In genomic region chr1:54955359-54955758, GRCh38 we compare ENCODE assay signal across 19 cellular contexts. TPM values are rescaled to one million over a fixed set of nuclear protein-coding genes. Genes with fewer than 3 reads are reported as not detected.
DNase-seq lines count a peak whose midpoint lies in the region; ATAC-seq, FAIRE-seq and TF ChIP-seq lines count a peak whose summit lies in the region.
"Had no signal": no experiment of that assay in that cellular context is flagged by ENCODE, and none has a peak within 500 bp of the region (broad histone marks: within the 10 kb centered on the region; RNA-seq: fewer than 3 reads in every experiment).

No MANE protein-coding gene starts in this region.

- H3K36me3 ChIP-seq in HepG2 (replicated peaks in 1 of 2; ENCODE audit: control insufficient read depth in 1 of 2, insufficient read depth in 2 of 2, low read length in 2 of 2), result no peaks in the 10 kb centered on the region
- no peaks in the 10 kb centered on the region for H3K36me3 ChIP-seq in right lobe of liver
- H3K36me3 ChIP-seq in astrocyte (ENCODE audit: insufficient read depth, low read length), result no peaks in the 10 kb centered on the region
- H3K36me3 ChIP-seq in CD8-positive, alpha-beta memory T cell (ENCODE audit: insufficient read depth, low read length), result no peaks in the 10 kb centered on the region

- H3K9ac ChIP-seq in HepG2 (ENCODE audit: insufficient read depth, low read depth, low read length), result no peak overlapping the region
- no peak overlapping the region for H3K9ac ChIP-seq in astrocyte (ENCODE audit: low read length)

- H3K4me3 ChIP-seq in HepG2 (replicated peaks in 1 of 3; ENCODE audit: insufficient read depth in 1 of 3, low read depth in 2 of 3, low read length in 3 of 3), result no peak overlapping the region
- H3K4me3 ChIP-seq in right lobe of liver, result no peak overlapping the region
- no peak overlapping the region for H3K4me3 ChIP-seq in astrocyte (ENCODE audit: insufficient read depth, low read depth, low read length)
- no peak overlapping the region for H3K4me3 ChIP-seq in fibroblast of villous mesenchyme (ENCODE audit: low read depth, low read length)
- H3K4me3 ChIP-seq in CD8-positive, alpha-beta memory T cell (ENCODE audit: low read length), result no peak overlapping the region

- H3K4me2 ChIP-seq in HepG2 (ENCODE audit: low read depth, low read length), result no peak overlapping the region
- H3K4me2 ChIP-seq in astrocyte (ENCODE audit: low read length), result peak overlapping the region; percentile 58

- intact Hi-C loops in HepG2 (cut with micrococcal nuclease; ENCODE audit: unreplicated experiment) (no loop called here), right lobe of liver (cut with DNase I) (no loop called here)

- H3K9me3 ChIP-seq in HepG2 (ENCODE audit: low read length) (no peaks in the 10 kb centered on the region), right lobe of liver (no peaks in the 10 kb centered on the region), astrocyte (ENCODE audit: insufficient read depth, low read depth, low read length) (peaks cover 9% of the 10 kb centered on the region)
- no peaks in the 10 kb centered on the region for H3K9me3 ChIP-seq in CD8-positive, alpha-beta memory T cell (ENCODE audit: low read length)
- H3K9me3 ChIP-seq: Caco-2 had no signal

- no peaks in the 10 kb centered on the region for H3K27me3 Mint-ChIP-seq in astrocyte (ENCODE audit: low read depth, unreplicated experiment)
- peaks cover 6 to 17% of the 10 kb centered on the region in 2 donors for H3K27me3 Mint-ChIP-seq in CD8-positive, alpha-beta memory T cell

- peaks cover 14% of the 10 kb centered on the region for H3K4me1 Mint-ChIP-seq in astrocyte (ENCODE audit: low read depth, unreplicated experiment)
- peaks cover 5 to 6% (median 6%) of the 10 kb centered on the region in 3 donors for H3K4me1 Mint-ChIP-seq in CD8-positive, alpha-beta memory T cell

- peak overlapping the region; percentile 88 for H3K27ac Mint-ChIP-seq in astrocyte (ENCODE audit: unreplicated experiment)
- H3K27ac Mint-ChIP-seq in CD8-positive, alpha-beta memory T cell, result no peak overlapping the region
- H3K27ac Mint-ChIP-seq: activated CD4-positive, alpha-beta memory T cell treated with anti-CD3 and anti-CD28 coated beads for 36 hours; activated T-helper 17 cell treated with anti-CD3 and anti-CD28 coated beads, Interleukin-2, amount 50 U/mL, for 72 hours had no signal

- no peak for TF ChIP-seq RAD21 in HepG2 (CRISPR knock-in tag; IDR thresholded peaks at IDR 0.05)

- H3K4me1 ChIP-seq in HepG2 (ENCODE audit: insufficient read depth, low read length) (peaks cover 49% of the 10 kb centered on the region), right lobe of liver (peaks cover 0 to 6% (median 0%) of the 10 kb centered on the region in 4 donors), astrocyte (ENCODE audit: insufficient read depth, low read length) (peaks cover 15% of the 10 kb centered on the region)
- no peaks in the 10 kb centered on the region for H3K4me1 ChIP-seq in CD8-positive, alpha-beta memory T cell (ENCODE audit: insufficient read depth, low read length)
- H3K4me1 ChIP-seq: Caco-2 had no signal

- POLR2A ChIA-PET in HepG2 (lab: Yijun Ruan, JAX), result no interaction called here
- POLR2A ChIA-PET in CD8-positive, alpha-beta memory T cell (lab: Charles Lee), result no interaction called here

- in situ Hi-C loops in HepG2 (cut with HindIII; ENCODE audit: extremely low pct_ligation_motif_present, low pct_unique_long_range_greater_than_20kb), result no loop called here

- no TSS peak for BruUV-seq in HepG2 (replicated peaks; lab: Mats Ljungman, UMichigan)

- H3K27me3 ChIP-seq in HepG2 (ENCODE audit: control insufficient read depth in 1 of 2, insufficient read depth in 2 of 2, low read length in 2 of 2) (0 out of 5 replicates have a peak, but pooled peaks cover 0 to 3% of the 10 kb centered on the region in 2 experiments), right lobe of liver (no peaks in the 10 kb centered on the region), astrocyte (ENCODE audit: insufficient read depth, low read length) (no peaks in the 10 kb centered on the region)
- H3K27me3 ChIP-seq in CD8-positive, alpha-beta memory T cell (ENCODE audit: insufficient read depth, low read length, poor library complexity, severe bottlenecking), result no peaks in the 10 kb centered on the region

- no peak overlapping the region for H3K4me3 Mint-ChIP-seq in astrocyte (ENCODE audit: unreplicated experiment)
- no peak overlapping the region for H3K4me3 Mint-ChIP-seq in CD8-positive, alpha-beta memory T cell
- H3K4me3 Mint-ChIP-seq: activated CD4-positive, alpha-beta memory T cell treated with anti-CD3 and anti-CD28 coated beads for 36 hours; activated T-helper 17 cell treated with anti-CD3 and anti-CD28 coated beads, Interleukin-2, amount 50 U/mL, for 72 hours had no signal

- TF ChIP-seq CTCF in HepG2 (CRISPR knock-in tag; IDR thresholded peaks at IDR 0.05) (no peak), right lobe of liver (IDR thresholded peaks at IDR 0.05) (no peak), astrocyte (IDR thresholded peaks at IDR 0.05; ENCODE audit: insufficient read depth, low read depth, low read length) (no peak), fibroblast of villous mesenchyme (IDR thresholded peaks at IDR 0.05; ENCODE audit: insufficient read depth, low read depth, low read length) (no peak), GM20000 (IDR thresholded peaks at IDR 0.05; ENCODE audit: extremely low read depth, missing control alignments) (no peak)

- TF ChIP-seq POLR2A in HepG2 (IDR thresholded peaks at IDR 0.05; ENCODE audit: insufficient read depth in 1 of 2, low read depth in 2 of 2, low read length in 2 of 2) (no peak), right lobe of liver (IDR thresholded peaks at IDR 0.05) (no peak)

- H4K20me1 ChIP-seq in HepG2 (ENCODE audit: insufficient read depth, low read length) (no peaks in the 10 kb centered on the region), astrocyte (ENCODE audit: insufficient read depth, low read length) (no peaks in the 10 kb centered on the region)

- no peak overlapping the region for H2AFZ ChIP-seq in HepG2 (ENCODE audit: low read length)
- H2AFZ ChIP-seq in astrocyte (ENCODE audit: low read depth, low read length), result peak overlapping the region; percentile 40

- DNase-seq in HepG2 (ENCODE audit: low spot score) (no peak), right lobe of liver (no peak), astrocyte (ENCODE audit: low read depth) (peak; percentile 42), fibroblast of villous mesenchyme (ENCODE audit: low read depth) (peak; percentile 28), NCI-H2171 (lab: John Stamatoyannopoulos, UW) (no peak), GM20000 (ENCODE audit: low spot score) (no peak), NCI-H1092 treated with DMSO at 0.1 percent for 48 hours (lab: John Stamatoyannopoulos, UW) (no peak)
- no peak for DNase-seq in CD8-positive, alpha-beta memory T cell
- DNase-seq: activated CD4-positive, alpha-beta memory T cell treated with anti-CD3 and anti-CD28 coated beads for 36 hours; Caco-2; effector CD4-positive, alpha-beta T cell; hypothalamus; NCI-H1417; NCI-H510A treated with DMSO at 0.1 percent for 48 hours; substantia nigra; T-helper 9 cell had no signal

- FAIRE-seq in HepG2 (lab: Jason Lieb, UNC) (no peak), astrocyte (lab: Jason Lieb, UNC) (peak; percentile 66)
- FAIRE-seq: A204.1 had no signal

- CTCF ChIA-PET in HepG2 (lab: Yijun Ruan, JAX; ENCODE audit: low intra/inter-chr PET ratio, low total read pairs), result no interaction called here
- CTCF ChIA-PET in CD8-positive, alpha-beta memory T cell (lab: Charles Lee), result no interaction called here

- 0% methylated on average over 1 of the region's 1 CpG for WGBS in HepG2 (ENCODE audit: low lambda C conversion rate)
- WGBS in right lobe of liver (ENCODE audit: insufficient coverage, low coverage, low lambda C conversion rate, missing lambda C conversion rate), result 42% methylated on average over 1 of the region's 1 CpG

- H3K27ac ChIP-seq in HepG2 (ENCODE audit: extremely low read length, insufficient read depth, low read length) (no peak overlapping the region), right lobe of liver (no peak overlapping the region), astrocyte (ENCODE audit: low read depth, low read length) (no peak overlapping the region)
- no peak overlapping the region for H3K27ac ChIP-seq in CD8-positive, alpha-beta memory T cell (ENCODE audit: low read depth, low read length)

- H3K9me3 Mint-ChIP-seq in astrocyte (ENCODE audit: unreplicated experiment), result peaks cover 7% of the 10 kb centered on the region
- H3K9me3 Mint-ChIP-seq in CD8-positive, alpha-beta memory T cell, result peaks cover 4 to 19% (median 10%) of the 10 kb centered on the region in 5 donors

- no peak for TF ChIP-seq EP300 in HepG2 (IDR thresholded peaks at IDR 0.05; ENCODE audit: low read depth in 2 of 2, low read length in 2 of 2)
- TF ChIP-seq EP300 in HepG2 (CRISPR knock-in tag; IDR thresholded peaks at IDR 0.05; ENCODE audit: borderline replicate concordance), result no peak

- ATAC-seq in HepG2 (no peak), right lobe of liver (no peak)
- ATAC-seq: activated T-helper 17 cell treated with anti-CD3 and anti-CD28 coated beads, Interleukin-2, amount 50 U/mL, for 72 hours had no signal

- H3K36me3 Mint-ChIP-seq in astrocyte (ENCODE audit: low read depth, unreplicated experiment), result no peaks in the 10 kb centered on the region
- H3K36me3 Mint-ChIP-seq in CD8-positive, alpha-beta memory T cell, result peaks cover 0 to 9% (median 0%) of the 10 kb centered on the region in 3 donors
- H3K36me3 Mint-ChIP-seq: activated CD4-positive, alpha-beta memory T cell treated with anti-CD3 and anti-CD28 coated beads for 36 hours had no signal

- no peaks in the 10 kb centered on the region for H3K79me2 ChIP-seq in HepG2 (ENCODE audit: insufficient read depth, low read length)
- H3K79me2 ChIP-seq in astrocyte (ENCODE audit: insufficient read depth, low read length), result no peaks in the 10 kb centered on the region

RNA-seq across cellular contexts. Expression of gene TMEM61, which starts 25.1 kb away (rescaled TPM):
- not detected in 2 replicates for total RNA-seq in HepG2 (2016; rRNA removed; fragmentation: Illumina TruSeq; extraction: Trizol)
- total RNA-seq in HepG2 (2016; cell fraction: cytosol; rRNA removed; fragmentation: Illumina TruSeq; extraction: Trizol; ENCODE audit: low read depth), result not detected in 2 replicates
- total RNA-seq in HepG2 (2016; cell fraction: insoluble cytoplasmic fraction; rRNA removed; fragmentation: Illumina TruSeq; extraction: Trizol), result not detected in 2 replicates
- not detected in 2 replicates for total RNA-seq in HepG2 (2016; cell fraction: membrane; rRNA removed; fragmentation: Illumina TruSeq; extraction: Trizol)
- total RNA-seq in HepG2 (2016; cell fraction: nucleus; rRNA removed; fragmentation: Illumina TruSeq; extraction: Trizol), result not detected in 2 replicates
- not detected in 2 replicates for polyA plus RNA-seq in HepG2 (2011; rRNA removed)
- polyA plus RNA-seq in HepG2 (2011; cell fraction: cytosol; rRNA removed), result 0.04 TPM in 1 of 2 replicates, not detected in the other
- not detected in 2 replicates for polyA plus RNA-seq in HepG2 (2011; cell fraction: nucleus; rRNA removed)
- not detected in 2 replicates for polyA plus RNA-seq in HepG2 (2012)
- not detected in 2 replicates for polyA plus RNA-seq in HepG2 (2016; cell fraction: cytosol; fragmentation: Illumina TruSeq; extraction: Trizol; ENCODE audit: low read depth)
- not detected in 2 replicates for polyA plus RNA-seq in HepG2 (2016; cell fraction: insoluble cytoplasmic fraction; fragmentation: Illumina TruSeq; extraction: Trizol; ENCODE audit: low read depth)
- not detected in 2 replicates for polyA plus RNA-seq in HepG2 (2016; cell fraction: membrane; fragmentation: Illumina TruSeq; extraction: Trizol; ENCODE audit: low read depth)
- not detected in 2 replicates for polyA plus RNA-seq in HepG2 (2016; cell fraction: nucleus; fragmentation: Illumina TruSeq; extraction: Trizol; ENCODE audit: insufficient read depth, low read depth)
- polyA minus RNA-seq in HepG2 (2011; rRNA and poly(A)+ RNA removed; ENCODE audit: low replicate concordance), result not detected in 2 replicates
- polyA minus RNA-seq in HepG2 (2011; cell fraction: cytosol; rRNA and poly(A)+ RNA removed), result not detected in 2 replicates
- polyA minus RNA-seq in HepG2 (2011; cell fraction: nucleus; rRNA and poly(A)+ RNA removed), result not detected in 2 replicates
- under 1 TPM in 2 of 6 experiments, not detected in 4; 0.20 to 0.31 TPM for total RNA-seq in right lobe of liver
- total RNA-seq in astrocyte, result not detected in 2 replicates
- not detected in 2 replicates for total RNA-seq in fibroblast of villous mesenchyme
- not detected for total RNA-seq in CD8-positive, alpha-beta memory T cell
- polyA plus RNA-seq in CD8-positive, alpha-beta memory T cell, result not detected
- total RNA-seq: activated CD4-positive, alpha-beta memory T cell treated with anti-CD3 and anti-CD28 coated beads for 36 hours; activated T-helper 17 cell treated with anti-CD3 and anti-CD28 coated beads, Interleukin-2, amount 50 U/mL, for 72 hours; Caco-2 had no signal

RNA-seq across cellular contexts. Expression of gene BSND, which starts 43.4 kb away (rescaled TPM):
- total RNA-seq in HepG2 (2016; rRNA removed; fragmentation: Illumina TruSeq; extraction: Trizol) (not detected in 2 replicates), right lobe of liver (not detected), astrocyte (not detected in 2 replicates), fibroblast of villous mesenchyme (not detected in 2 replicates)
- not detected in 2 replicates for total RNA-seq in HepG2 (2016; cell fraction: cytosol; rRNA removed; fragmentation: Illumina TruSeq; extraction: Trizol; ENCODE audit: low read depth)
- not detected in 2 replicates for total RNA-seq in HepG2 (2016; cell fraction: insoluble cytoplasmic fraction; rRNA removed; fragmentation: Illumina TruSeq; extraction: Trizol)
- total RNA-seq in HepG2 (2016; cell fraction: membrane; rRNA removed; fragmentation: Illumina TruSeq; extraction: Trizol), result not detected in 2 replicates
- not detected in 2 replicates for total RNA-seq in HepG2 (2016; cell fraction: nucleus; rRNA removed; fragmentation: Illumina TruSeq; extraction: Trizol)
- 0.01 TPM in 1 of 2 replicates, not detected in the other for polyA plus RNA-seq in HepG2 (2011; rRNA removed)
- 0.03 TPM in 1 of 2 replicates, not detected in the other for polyA plus RNA-seq in HepG2 (2011; cell fraction: cytosol; rRNA removed)
- polyA plus RNA-seq in HepG2 (2011; cell fraction: nucleus; rRNA removed), result not detected in 2 replicates
- polyA plus RNA-seq in HepG2 (2012), result not detected in 2 replicates
- not detected in 2 replicates for polyA plus RNA-seq in HepG2 (2016; cell fraction: cytosol; fragmentation: Illumina TruSeq; extraction: Trizol; ENCODE audit: low read depth)
- not detected in 2 replicates for polyA plus RNA-seq in HepG2 (2016; cell fraction: insoluble cytoplasmic fraction; fragmentation: Illumina TruSeq; extraction: Trizol; ENCODE audit: low read depth)
- polyA plus RNA-seq in HepG2 (2016; cell fraction: membrane; fragmentation: Illumina TruSeq; extraction: Trizol; ENCODE audit: low read depth), result not detected in 2 replicates
- polyA plus RNA-seq in HepG2 (2016; cell fraction: nucleus; fragmentation: Illumina TruSeq; extraction: Trizol; ENCODE audit: insufficient read depth, low read depth), result not detected in 2 replicates
- not detected in 2 replicates for polyA minus RNA-seq in HepG2 (2011; rRNA and poly(A)+ RNA removed; ENCODE audit: low replicate concordance)
- polyA minus RNA-seq in HepG2 (2011; cell fraction: cytosol; rRNA and poly(A)+ RNA removed), result not detected in 2 replicates
- polyA minus RNA-seq in HepG2 (2011; cell fraction: nucleus; rRNA and poly(A)+ RNA removed), result not detected in 2 replicates
- total RNA-seq in CD8-positive, alpha-beta memory T cell, result not detected
- polyA plus RNA-seq in CD8-positive, alpha-beta memory T cell, result not detected
- total RNA-seq: activated CD4-positive, alpha-beta memory T cell treated with anti-CD3 and anti-CD28 coated beads for 36 hours; Caco-2; lower leg skin had no signal

Comparison
In these comparisons a context has a peak if more than half of its experiments do, and no peak if none do; other contexts are left out.
1. DNase-seq: peak in astrocyte (single experiment) and fibroblast of villous mesenchyme (single experiment); none in HepG2 (single experiment), right lobe of liver (0 of 3), NCI-H2171 (single experiment), CD8-positive, alpha-beta memory T cell (0 of 5), GM20000 (single experiment) and NCI-H1092 treated with DMSO at 0.1 percent for 48 hours (single experiment).